In the genomic region with DNA sequence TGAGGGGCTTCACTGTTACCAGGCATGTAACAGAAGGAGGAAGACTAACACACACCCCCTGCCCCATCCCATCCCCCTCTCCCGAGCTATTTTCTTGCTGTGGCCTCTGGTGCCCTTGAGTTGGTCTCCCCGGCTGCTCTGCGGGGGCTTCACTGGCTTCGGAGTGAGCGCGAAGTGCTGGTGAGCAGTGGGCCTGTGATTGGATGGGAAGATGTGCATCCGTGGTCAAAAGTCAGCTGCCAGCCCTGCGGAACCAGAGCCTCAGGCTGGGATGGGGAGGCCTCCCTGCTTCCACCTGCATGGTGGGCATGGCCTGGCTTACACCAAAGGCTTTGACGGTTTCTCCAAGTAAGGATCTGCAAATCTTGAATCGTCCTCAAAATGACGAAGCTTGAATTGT, we compare ENCODE assay signal across 26 cellular contexts. TPM values are rescaled to one million over a fixed set of nuclear protein-coding genes. Genes with fewer than 3 reads are reported as not detected.
DNase-seq lines count a peak whose midpoint lies in the region; ATAC-seq, FAIRE-seq and TF ChIP-seq lines count a peak whose summit lies in the region.
"Had no signal": no experiment of that assay in that cellular context is flagged by ENCODE, and none has a peak within 500 bp of the region (broad histone marks: within the 10 kb centered on the region; RNA-seq: fewer than 3 reads in every experiment).

No MANE protein-coding gene starts in this region.

- H2AK5ac ChIP-seq in H9 (ENCODE audit: insufficient read length, low read length): no peak overlapping the region
- no peak overlapping the region for H2AK5ac ChIP-seq in H1 (ENCODE audit: low read depth, low read length)

- H4K8ac ChIP-seq in H9 (replicated peaks; ENCODE audit: insufficient read length, low read depth, low read length) (no peak overlapping the region), H1 (ENCODE audit: extremely low read depth, insufficient read depth, low read length) (peak overlapping the region; percentile 43; the same call in 1 of the 2 replicates)

- H2BK20ac ChIP-seq in H9 (ENCODE audit: low read depth, low read length, poor library complexity, severe bottlenecking): no peak overlapping the region
- H2BK20ac ChIP-seq in H1 (ENCODE audit: low read length): no peak overlapping the region

- no peak for FAIRE-seq in H1 (lab: Jason Lieb, UNC)
- FAIRE-seq: H54 had no signal

- no peak overlapping the region for H3K27ac ChIP-seq in H9 (ENCODE audit: insufficient read length, low read depth, low read length)
- no peak overlapping the region for H3K27ac ChIP-seq in H1 (ENCODE audit: low read depth, low read length)
- H3K27ac ChIP-seq: ascending aorta, gastroesophageal sphincter, SJSA1 had no signal

- TF ChIP-seq POLR2A in H1 (IDR thresholded peaks at IDR 0.05; ENCODE audit: control extremely low read depth in 1 of 2, low read depth in 2 of 2, low read length in 2 of 2): no peak

- no peak for TF ChIP-seq RAD21 in H1 (IDR thresholded peaks at IDR 0.05 in 1 of 2, conservative IDR thresholded peaks at IDR 0.05 in 1 of 2; ENCODE audit: low read depth in 2 of 2, low read length in 2 of 2)

- no peaks in the 10 kb centered on the region for H3K27me3 Mint-ChIP-seq in activated CD4-positive, alpha-beta T cell treated with anti-CD3 and anti-CD28 coated beads for 36 hours
- H3K27me3 Mint-ChIP-seq in H9 (ENCODE audit: low read depth): peaks cover 1% of the 10 kb centered on the region
- H3K27me3 Mint-ChIP-seq: activated CD4-positive, alpha-beta T cell treated with anti-CD3 and anti-CD28 coated beads, Interleukin-2, amount 10 ng/mL, durations not matched to agents 24 days and 14 days had no signal

- H3K9ac ChIP-seq in H9 (ENCODE audit: extremely low read depth, insufficient read length, low read length) (no peak overlapping the region), H1 (replicated peaks in 1 of 4; ENCODE audit: extremely low read depth in 1 of 4, low read depth in 3 of 4, low read length in 3 of 4) (no peak overlapping the region; a peak in 1 of 7 replicates)

- H3K4me1 Mint-ChIP-seq in activated CD4-positive, alpha-beta T cell treated with anti-CD3 and anti-CD28 coated beads for 36 hours: peaks cover 28% of the 10 kb centered on the region
- peaks cover 26 to 43% of the 10 kb centered on the region in 2 experiments for H3K4me1 Mint-ChIP-seq in H9

- H4K5ac ChIP-seq in H9 (ENCODE audit: insufficient read length, low read depth, low read length): no peak overlapping the region
- no peak overlapping the region for H4K5ac ChIP-seq in H1 (ENCODE audit: insufficient read length, low read depth, low read length)

- no peak for DNase-seq in activated CD4-positive, alpha-beta T cell treated with anti-CD3 and anti-CD28 coated beads for 36 hours
- no peak for DNase-seq in activated CD4-positive, alpha-beta T cell treated with anti-CD3 and anti-CD28 coated beads for 48 hours
- DNase-seq in H9: no peak
- no peak for DNase-seq in H1 (ENCODE audit: low read depth in 1 of 2, low spot score in 2 of 2)
- DNase-seq in posterior vena cava (ENCODE audit: low spot score): peak; percentile 38
- DNase-seq in NOMO-1 treated with DMSO at 0.1 percent for 48 hours (lab: John Stamatoyannopoulos, UW; ENCODE audit: unreplicated experiment): no peak
- no peak for DNase-seq in NCI-H146 treated with DMSO at 0.1 percent for 48 hours (lab: John Stamatoyannopoulos, UW; ENCODE audit: unreplicated experiment)
- DNase-seq: 8988T; activated CD4-positive, alpha-beta T cell treated with anti-CD3 and anti-CD28 coated beads, Interleukin-2, amount 10 ng/mL, durations not matched to agents 24 days and 14 days; activated naive CD4-positive, alpha-beta T cell treated with anti-CD3 and anti-CD28 coated beads, Interleukin-2, amount 50 U/mL, for 16 hours; cerebellar nuclear complex; effector memory CD4-positive, alpha-beta T cell; GF-D8; mammary epithelial cell; NCI-H1092; NCI-H2029 treated with DMSO at 0.1 percent for 48 hours; NCI-H446; stimulated activated naive CD4-positive, alpha-beta T cell treated with Interleukin-2 at 50 U/mL for 16 hours; T-helper 1 cell; trophoblast cell had no signal

- H2BK12ac ChIP-seq in H9 (ENCODE audit: insufficient read length, low read depth, low read length) (no peak overlapping the region), H1 (ENCODE audit: low read depth, low read length) (no peak overlapping the region)

- TF ChIP-seq EP300 in H1 (IDR thresholded peaks at IDR 0.05; ENCODE audit: borderline replicate concordance in 1 of 2, low read depth in 2 of 2, low read length in 2 of 2): no peak

- H2BK120ac ChIP-seq in H9 (ENCODE audit: low read depth, low read length, poor library complexity, severe bottlenecking): no peak overlapping the region
- H2BK120ac ChIP-seq in H1 (replicated peaks; ENCODE audit: low read depth, low read length): no peak overlapping the region

- no peaks in the 10 kb centered on the region for H3K9me3 Mint-ChIP-seq in activated CD4-positive, alpha-beta T cell treated with anti-CD3 and anti-CD28 coated beads for 36 hours (ENCODE audit: low read depth)
- no peaks in the 10 kb centered on the region for H3K9me3 Mint-ChIP-seq in H9
- H3K9me3 Mint-ChIP-seq: activated CD4-positive, alpha-beta T cell treated with anti-CD3 and anti-CD28 coated beads, Interleukin-2, amount 10 ng/mL, durations not matched to agents 24 days and 14 days had no signal

- POLR2A ChIA-PET in activated CD4-positive, alpha-beta T cell treated with anti-CD3 and anti-CD28 coated beads for 36 hours (lab: Charles Lee): no interaction called here
- POLR2A ChIA-PET in H1 (lab: Charles Lee; ENCODE audit: partially characterized antibody): interaction anchor here (1.5 to 3.5 kb wide), 3 partner anchors 12 to 23 kb away, joined by 3 to 17 read pairs (median 7); partner anchors contain the start of gene SPATA2

- H3K4me3 ChIP-seq in H1 (ENCODE audit: extremely low read depth in 1 of 4, insufficient read depth in 2 of 4, low read depth in 3 of 4, low read length in 4 of 4): no peak overlapping the region
- H3K4me3 ChIP-seq: ascending aorta, gastroesophageal sphincter, SJSA1 had no signal

- H3K4me3 Mint-ChIP-seq in activated CD4-positive, alpha-beta T cell treated with anti-CD3 and anti-CD28 coated beads for 36 hours: no peak overlapping the region
- no peak overlapping the region for H3K4me3 Mint-ChIP-seq in H9
- H3K4me3 Mint-ChIP-seq: activated CD4-positive, alpha-beta T cell treated with anti-CD3 and anti-CD28 coated beads, Interleukin-2, amount 10 ng/mL, durations not matched to agents 24 days and 14 days had no signal

- H3K4me2 ChIP-seq in H9 (ENCODE audit: insufficient read depth, insufficient read length, low read length): no peak overlapping the region
- H3K4me2 ChIP-seq in H1 (ENCODE audit: insufficient read depth in 1 of 2, low read depth in 2 of 2, low read length in 2 of 2): no peak overlapping the region

- H3K9me3 ChIP-seq in H9 (ENCODE audit: control insufficient read depth, low read depth, low read length): no peaks in the 10 kb centered on the region
- no peaks in the 10 kb centered on the region for H3K9me3 ChIP-seq in H1 (ENCODE audit: insufficient read depth in 2 of 2, low read depth in 1 of 2, low read length in 1 of 2)
- H3K9me3 ChIP-seq: ascending aorta, gastroesophageal sphincter, SJSA1 had no signal

- H3K18ac ChIP-seq in H9 (ENCODE audit: insufficient read length, low read depth, low read length) (no peak overlapping the region), H1 (ENCODE audit: extremely low read depth, low read length) (no peak overlapping the region)

- peak overlapping the region; percentile 17 for H3K27ac Mint-ChIP-seq in activated CD4-positive, alpha-beta T cell treated with anti-CD3 and anti-CD28 coated beads for 36 hours
- peak overlapping the region in 1 of 3 experiments; percentile 44; a peak in 1 of 7 replicates for H3K27ac Mint-ChIP-seq in H9
- H3K27ac Mint-ChIP-seq: activated CD4-positive, alpha-beta T cell treated with anti-CD3 and anti-CD28 coated beads, Interleukin-2, amount 10 ng/mL, durations not matched to agents 24 days and 14 days had no signal

- intact Hi-C loops in activated CD4-positive, alpha-beta T cell treated with anti-CD3 and anti-CD28 coated beads for 36 hours (cut with DNase I, micrococcal nuclease): loop anchor here in 1 of 2 experiments (5.0 kb wide), 1 partner anchor 36 kb away; no protein-coding TSS in a partner anchor
- intact Hi-C loops in posterior vena cava (cut with DNase I): loop anchor here in 1 of 2 donors (10.0 kb wide), 1 partner anchor 277 kb away; no protein-coding TSS in a partner anchor

- H3K4me1 ChIP-seq in H9 (ENCODE audit: insufficient read depth, low read length): no peaks in the 10 kb centered on the region
- peaks cover 0 to 19% (median 11%) of the 10 kb centered on the region in 4 experiments; a peak in 5 of 7 replicates for H3K4me1 ChIP-seq in H1 (replicated peaks in 1 of 4; ENCODE audit: control insufficient read depth in 3 of 4, insufficient read depth in 4 of 4, low read length in 3 of 4)

- H3K4ac ChIP-seq in H9 (ENCODE audit: low read depth, low read length) (no peak overlapping the region), H1 (replicated peaks; ENCODE audit: insufficient read length, low read depth, low read length) (no peak overlapping the region)

- H3K23me2 ChIP-seq in H9 (ENCODE audit: insufficient read length, low read depth, low read length, poor library complexity, severe bottlenecking) (no peaks in the 10 kb centered on the region), H1 (ENCODE audit: low read depth, low read length) (no peaks in the 10 kb centered on the region)

- H2BK5ac ChIP-seq in H9 (ENCODE audit: insufficient read length, low read length): no peak overlapping the region
- H2BK5ac ChIP-seq in H1 (ENCODE audit: low read depth, low read length): no peak overlapping the region

- ATAC-seq in activated CD4-positive, alpha-beta T cell treated with anti-CD3 and anti-CD28 coated beads for 36 hours: no peak
- ATAC-seq in GM21619 (IDR thresholded peaks at IDR 0.05; ENCODE audit: unreplicated experiment): no peak
- ATAC-seq: gastroesophageal sphincter, Panc1 had no signal

- H2BK15ac ChIP-seq in H9 (ENCODE audit: low read depth, low read length) (no peak overlapping the region), H1 (ENCODE audit: low read length) (no peak overlapping the region)

- H3K27me3 ChIP-seq in H9 (ENCODE audit: insufficient read depth, low read length) (no peaks in the 10 kb centered on the region), H1 (replicated peaks in 1 of 4; ENCODE audit: control insufficient read depth in 3 of 4, extremely low read depth in 1 of 4, insufficient read depth in 3 of 4, low read length in 3 of 4) (no peaks in the 10 kb centered on the region)
- H3K27me3 ChIP-seq: ascending aorta, gastroesophageal sphincter, SJSA1 had no signal

- no peaks in the 10 kb centered on the region for H3K36me3 ChIP-seq in H1 (ENCODE audit: control insufficient read depth in 2 of 4, insufficient read depth in 4 of 4, low read length in 3 of 4)

- H3K23ac ChIP-seq in H9 (ENCODE audit: insufficient read length, low read depth, low read length): no peak overlapping the region
- no peak overlapping the region for H3K23ac ChIP-seq in H1 (ENCODE audit: insufficient read length)

- TF ChIP-seq CTCF in H9 (conservative IDR thresholded peaks at IDR 0.05) (no peak), H1 (IDR thresholded peaks at IDR 0.05; ENCODE audit: control extremely low read depth in 1 of 3, insufficient read depth in 1 of 3, low read depth in 1 of 3, low read length in 3 of 3) (no peak)

- H2AFZ ChIP-seq in H9 (ENCODE audit: low read length) (no peak overlapping the region), H1 (ENCODE audit: low read length) (no peak overlapping the region)

- H3K36me3 Mint-ChIP-seq in activated CD4-positive, alpha-beta T cell treated with anti-CD3 and anti-CD28 coated beads for 36 hours (ENCODE audit: low read depth): peaks cover 13% of the 10 kb centered on the region
- H3K36me3 Mint-ChIP-seq in H9 (ENCODE audit: insufficient read depth in 1 of 3, low read depth in 3 of 3): peaks cover 3 to 10% (median 3%) of the 10 kb centered on the region in 3 experiments; a peak in 4 of 7 replicates

- H3K14ac ChIP-seq in H9 (ENCODE audit: insufficient read depth, low read length) (peak overlapping the region; percentile 24; the same call in 1 of the 2 replicates), H1 (ENCODE audit: insufficient read length) (no peak overlapping the region)

- no peaks in the 10 kb centered on the region for H3K79me1 ChIP-seq in H9 (ENCODE audit: insufficient read depth, low read depth, low read length, poor library complexity, severe bottlenecking)
- no peaks in the 10 kb centered on the region for H3K79me1 ChIP-seq in H1 (ENCODE audit: low read depth, low read length)

- H3K56ac ChIP-seq in H9 (ENCODE audit: insufficient read length, low read depth, low read length): no peak overlapping the region
- no peak overlapping the region for H3K56ac ChIP-seq in H1 (replicated peaks; ENCODE audit: insufficient read length, low read depth, low read length)

- no peak overlapping the region for H3T11ph ChIP-seq in H9 (ENCODE audit: low read length)

- no peak overlapping the region for H4K91ac ChIP-seq in H9 (ENCODE audit: insufficient read length, low read depth, low read length)
- no peak overlapping the region for H4K91ac ChIP-seq in H1 (replicated peaks; ENCODE audit: insufficient read length, low read length)

- WGBS in H9 (ENCODE audit: extremely low coverage, insufficient read length, low lambda C conversion rate): no CpG with 5 or more reads among the region's 11 CpGs
- WGBS in H1 (ENCODE audit: extremely low coverage in 1 of 2, insufficient coverage in 1 of 2, insufficient read length in 1 of 2, insufficient replicate concordance in 2 of 2, low coverage in 1 of 2, low lambda C conversion rate in 2 of 2, missing lambda C conversion rate in 1 of 2), 2 experiments: 84% methylated on average over 11 of the region's 11 CpGs; no CpG with 5 or more reads in 1 of the 2 experiments

- H3K79me2 ChIP-seq in H9 (ENCODE audit: insufficient read depth, low read length) (no peaks in the 10 kb centered on the region), H1 (ENCODE audit: control insufficient read depth in 1 of 2, insufficient read depth in 2 of 2, low read length in 2 of 2) (no peaks in the 10 kb centered on the region)

- H4K20me1 ChIP-seq in H9 (ENCODE audit: control insufficient read depth, insufficient read depth, insufficient read length) (no peaks in the 10 kb centered on the region), H1 (replicated peaks in 1 of 2; ENCODE audit: control insufficient read depth in 1 of 2, insufficient read depth in 2 of 2, low read length in 2 of 2) (peaks cover 0 to 4% of the 10 kb centered on the region in 2 experiments)

- CTCF ChIA-PET in activated CD4-positive, alpha-beta T cell treated with anti-CD3 and anti-CD28 coated beads for 36 hours (lab: Charles Lee): interaction anchor here (1.0 to 1.4 kb wide), 4 partner anchors 8 to 179 kb away, joined by 3 to 4 read pairs (median 4); no protein-coding TSS in a partner anchor
- CTCF ChIA-PET in H1 (lab: Charles Lee; ENCODE audit: partially characterized antibody): interaction anchor here (0.6 to 12.8 kb wide), 18 partner anchors 15 to 659 kb away, joined by 3 to 199 read pairs (median 5); partner anchors contain the start of gene SLC9A8

RNA-seq across cellular contexts. Expression of gene SPATA2, which starts 23.8 kb away (rescaled TPM):
- 10 to 100 TPM in 1 of 2 experiments, 1 to 10 TPM in 1; 8.7 to 10.1 TPM for total RNA-seq in activated CD4-positive, alpha-beta T cell treated with anti-CD3 and anti-CD28 coated beads for 36 hours
- total RNA-seq in H9 (2021): 9.6 and 9.8 TPM in 2 replicates
- 11.9 and 13.0 TPM in 2 replicates for total RNA-seq in H1 (2021; fragmentation: NEBNext Ultra II Directional; extraction: Animal tissue kit (Norgen Biotek cat#: 25700))
- polyA plus RNA-seq in H1 (2011; rRNA removed): 11.0 and 15.4 TPM in 2 replicates
- 6.4 TPM for polyA plus RNA-seq in H1 (2011; cell fraction: cytosol; rRNA removed)
- 7.7 TPM for polyA plus RNA-seq in H1 (2011; cell fraction: nucleus; rRNA removed)
- polyA plus RNA-seq in H1 (2012, experiment 1 of 2): 10.4 to 11.7 TPM (median 11.1 TPM) in 4 replicates
- polyA plus RNA-seq in H1 (2012, experiment 2 of 2): 12.2 TPM
- polyA plus RNA-seq in H1 (2013, experiment 1 of 2): 10.6 TPM
- polyA plus RNA-seq in H1 (2013, experiment 2 of 2): 10.6 TPM
- 6.1 and 8.1 TPM in 2 replicates for polyA minus RNA-seq in H1 (2011; rRNA and poly(A)+ RNA removed)
- polyA minus RNA-seq in H1 (2011; cell fraction: cytosol; rRNA and poly(A)+ RNA removed): 6.4 TPM
- 6.7 TPM for polyA minus RNA-seq in H1 (2011; cell fraction: nucleus; rRNA and poly(A)+ RNA removed)
- 1 to 10 TPM; 4.5 TPM for total RNA-seq in posterior vena cava

RNA-seq across cellular contexts. Expression of gene RNF114, which starts 44.7 kb away (rescaled TPM):
- total RNA-seq in activated CD4-positive, alpha-beta T cell treated with anti-CD3 and anti-CD28 coated beads for 36 hours: 10 to 100 TPM; 47.5 to 66.6 TPM
- total RNA-seq in H9 (2021) (73.4 and 75.5 TPM in 2 replicates), posterior vena cava (10 to 100 TPM; 44.8 to 46.6 TPM)
- total RNA-seq in H1 (2021; fragmentation: NEBNext Ultra II Directional; extraction: Animal tissue kit (Norgen Biotek cat#: 25700)): 81.7 and 82.0 TPM in 2 replicates
- polyA plus RNA-seq in H1 (2011; rRNA removed): 89.9 and 158 TPM in 2 replicates
- 160 TPM for polyA plus RNA-seq in H1 (2011; cell fraction: cytosol; rRNA removed)
- polyA plus RNA-seq in H1 (2011; cell fraction: nucleus; rRNA removed): 99.9 TPM
- polyA plus RNA-seq in H1 (2012, experiment 1 of 2): 66.8 to 91.7 TPM (median 75.1 TPM) in 4 replicates
- 39.6 TPM for polyA plus RNA-seq in H1 (2012, experiment 2 of 2)
- polyA plus RNA-seq in H1 (2013, experiment 1 of 2): 51.2 TPM
- 51.8 TPM for polyA plus RNA-seq in H1 (2013, experiment 2 of 2)
- polyA minus RNA-seq in H1 (2011; rRNA and poly(A)+ RNA removed): 62.2 and 63.1 TPM in 2 replicates
- polyA minus RNA-seq in H1 (2011; cell fraction: cytosol; rRNA and poly(A)+ RNA removed): 69.6 TPM
- polyA minus RNA-seq in H1 (2011; cell fraction: nucleus; rRNA and poly(A)+ RNA removed): 40.6 TPM
